In the genomic region with DNA sequence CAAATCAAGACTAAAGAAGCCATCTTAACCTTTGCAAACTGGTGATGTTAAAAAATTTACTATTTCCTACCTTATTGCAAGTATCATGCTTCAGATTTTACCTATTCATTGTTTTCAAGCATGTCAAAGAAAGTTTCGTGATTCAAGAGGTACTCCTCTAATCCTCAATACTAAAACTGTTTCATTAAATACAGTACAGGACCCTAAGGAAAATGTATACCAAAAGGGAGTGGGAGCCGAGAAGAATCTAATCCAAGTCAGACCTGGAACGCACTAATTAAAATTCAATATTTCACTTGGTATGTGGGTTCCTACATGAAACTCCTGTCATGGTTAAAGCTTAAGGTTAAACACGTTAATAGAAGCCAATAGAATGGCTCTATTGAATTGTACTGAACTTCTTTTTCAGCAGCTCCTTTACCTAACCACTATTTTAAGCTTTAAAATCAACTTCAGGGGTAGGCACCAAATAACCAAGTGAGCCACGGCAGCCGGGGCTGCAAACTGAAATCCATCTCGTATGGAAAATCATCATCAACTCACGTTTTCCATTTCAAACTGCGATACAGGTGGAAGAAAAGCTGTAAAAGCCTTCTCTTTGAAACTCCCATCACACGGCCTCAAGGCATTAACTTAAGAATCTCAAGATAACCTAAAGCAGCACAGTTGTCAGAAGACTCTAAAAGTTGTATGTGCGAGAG, we compare ENCODE assay signal across 8 cellular contexts.
DNase-seq lines count a peak whose midpoint lies in the region; ATAC-seq, FAIRE-seq and TF ChIP-seq lines count a peak whose summit lies in the region.

No MANE protein-coding gene starts in this region.

- H3K27me3 ChIP-seq in A673 (replicated peaks; ENCODE audit: insufficient read depth, low read depth, low read length, poor library complexity), result no peaks in the 10 kb centered on the region
- H3K27me3 ChIP-seq in HCT116 (ENCODE audit: insufficient read depth, low read length), result no peaks in the 10 kb centered on the region
- H3K27me3 ChIP-seq in endothelial cell of umbilical vein (ENCODE audit: control insufficient read depth in 2 of 2, insufficient read depth in 2 of 2, low read length in 2 of 2), result no peaks in the 10 kb centered on the region
- no peaks in the 10 kb centered on the region for H3K27me3 ChIP-seq in neuronal stem cell (ENCODE audit: control insufficient read depth in 3 of 3, insufficient read depth in 3 of 3, low read depth in 1 of 3, low read length in 3 of 3)

- TF ChIP-seq POLR2A in HCT116 (IDR thresholded peaks at IDR 0.05; ENCODE audit: borderline replicate concordance, extremely low read depth, insufficient read depth, insufficient read length), result no peak
- TF ChIP-seq POLR2A in endothelial cell of umbilical vein (IDR thresholded peaks at IDR 0.05; ENCODE audit: low read depth, low read length), result no peak

- H3K27ac ChIP-seq in A673 (ENCODE audit: low read depth, low read length, poor library complexity, severe bottlenecking) (peak overlapping the region; percentile 95), HCT116 (ENCODE audit: low read depth, low read length) (peak overlapping the region; percentile 84; the same call in 1 of the 2 replicates), VCaP (peak overlapping the region; percentile 79; the same call in 1 of the 2 replicates), endothelial cell of umbilical vein (ENCODE audit: insufficient read depth, low read depth, low read length) (peak overlapping the region; percentile 85), neuronal stem cell (replicated peaks; ENCODE audit: low read length) (no peak overlapping the region)

- no peak overlapping the region for H3K4ac ChIP-seq in neuronal stem cell (ENCODE audit: low read length)

- RAD21 ChIA-PET in HCT116 (lab: Charles Lee; ENCODE audit: low non-redundant PET in 1 of 2, low total read pairs in 2 of 2, uncharacterized antibody in 2 of 2, unreplicated experiment in 2 of 2), result no interaction called here

- peak overlapping the region; percentile 60 for H3K4me3 ChIP-seq in A673 (ENCODE audit: low read depth, low read length, poor library complexity, severe bottlenecking)
- H3K4me3 ChIP-seq in HCT116 (replicated peaks in 1 of 2; ENCODE audit: low read depth in 1 of 2, low read length in 2 of 2), result peak overlapping the region; percentile 63 to 67
- peak overlapping the region; percentile 71 to 93 (median 92) for H3K4me3 ChIP-seq in endothelial cell of umbilical vein (replicated peaks in 1 of 3; ENCODE audit: insufficient read depth in 1 of 3, low read depth in 1 of 3, low read length in 3 of 3)
- H3K4me3 ChIP-seq in neuronal stem cell (ENCODE audit: low read length in 2 of 2), result peak overlapping the region; percentile 86 to 87

- H3K4me1 ChIP-seq in A673 (ENCODE audit: insufficient read depth, low read length, poor library complexity, severe bottlenecking) (peaks cover 13% of the 10 kb centered on the region), HCT116 (ENCODE audit: control insufficient read depth in 1 of 2, insufficient read depth in 2 of 2, low read length in 2 of 2) (peaks cover 8 to 21% of the 10 kb centered on the region in 2 experiments), endothelial cell of umbilical vein (ENCODE audit: control insufficient read depth, extremely low read depth, insufficient read depth, low read length) (peaks cover 15% of the 10 kb centered on the region), neuronal stem cell (ENCODE audit: control insufficient read depth in 2 of 2, insufficient read depth in 1 of 2, low read depth in 1 of 2, low read length in 2 of 2) (peaks cover 8 to 10% of the 10 kb centered on the region in 2 donors)

- POLR2A ChIA-PET in A673 (lab: Charles Lee; ENCODE audit: low non-redundant PET), result no interaction called here
- POLR2A ChIA-PET in HCT116 (lab: Charles Lee), result no interaction called here
- POLR2A ChIA-PET in endothelial cell of umbilical vein (lab: Charles Lee), result no interaction called here

- H3K9ac ChIP-seq in HCT116 (ENCODE audit: low read length) (peak overlapping the region; percentile 82), endothelial cell of umbilical vein (replicated peaks; ENCODE audit: extremely low read depth, insufficient read depth, low read length) (peak overlapping the region; percentile 97), neuronal stem cell (ENCODE audit: low read depth, low read length, poor library complexity) (no peak overlapping the region)

- H2AFZ ChIP-seq in HCT116 (ENCODE audit: low read depth, low read length, poor library complexity, severe bottlenecking) (no peak overlapping the region), endothelial cell of umbilical vein (ENCODE audit: low read depth, low read length) (peak overlapping the region; percentile 90), neuronal stem cell (ENCODE audit: low read length) (peak overlapping the region; percentile 92)

- H3K36me3 ChIP-seq in A673 (ENCODE audit: insufficient read depth, low read length, poor library complexity, severe bottlenecking) (no peaks in the 10 kb centered on the region), HCT116 (ENCODE audit: control insufficient read depth in 1 of 2, insufficient read depth in 2 of 2, low read length in 2 of 2) (no peaks in the 10 kb centered on the region), endothelial cell of umbilical vein (ENCODE audit: control insufficient read depth in 2 of 2, extremely low read depth in 1 of 2, insufficient read depth in 2 of 2, low read length in 2 of 2) (no peaks in the 10 kb centered on the region), neuronal stem cell (replicated peaks in 1 of 2; ENCODE audit: control insufficient read depth in 2 of 2, insufficient read depth in 2 of 2, low read length in 2 of 2) (no peaks in the 10 kb centered on the region)

- no peaks in the 10 kb centered on the region for H4K20me1 ChIP-seq in HCT116 (ENCODE audit: insufficient read depth)
- H4K20me1 ChIP-seq in endothelial cell of umbilical vein (replicated peaks; ENCODE audit: control insufficient read depth, extremely low read depth, insufficient read depth, low read length), result no peaks in the 10 kb centered on the region

- H3K18ac ChIP-seq in neuronal stem cell (ENCODE audit: low read length), result no peak overlapping the region

- H3K79me1 ChIP-seq in neuronal stem cell (ENCODE audit: low read depth, low read length), result no peaks in the 10 kb centered on the region

- no peak overlapping the region for H3K14ac ChIP-seq in neuronal stem cell (ENCODE audit: low read length)

- no peak overlapping the region for H4K8ac ChIP-seq in neuronal stem cell (ENCODE audit: low read depth, low read length)

- no peak overlapping the region for H2BK120ac ChIP-seq in neuronal stem cell (ENCODE audit: low read depth, low read length)

- WGBS in neuronal stem cell (ENCODE audit: extremely low coverage in 2 of 2, insufficient read length in 2 of 2, insufficient replicate concordance in 1 of 2), 2 donors, result no CpG with 5 or more reads among the region's 11 CpGs

- no peak overlapping the region for H2AK5ac ChIP-seq in neuronal stem cell (ENCODE audit: low read depth, low read length)

- H2BK15ac ChIP-seq in neuronal stem cell (ENCODE audit: low read length), result no peak overlapping the region

- H3K9me3 ChIP-seq in A673 (ENCODE audit: low read depth, low read length, poor library complexity, severe bottlenecking) (no peaks in the 10 kb centered on the region), HCT116 (ENCODE audit: control insufficient read depth in 1 of 2, insufficient read depth in 1 of 2, low read depth in 1 of 2, low read length in 2 of 2) (no peaks in the 10 kb centered on the region), endothelial cell of umbilical vein (replicated peaks; ENCODE audit: control insufficient read depth, insufficient read depth, low read length) (no peaks in the 10 kb centered on the region), neuronal stem cell (replicated peaks in 1 of 2; ENCODE audit: control insufficient read depth in 2 of 2, insufficient read depth in 1 of 2, low read depth in 1 of 2, low read length in 2 of 2) (peaks cover 0 to 10% of the 10 kb centered on the region in 2 donors)

- DNase-seq in A673 (ENCODE audit: low spot score) (no peak), HCT116 (ENCODE audit: low read depth, low spot score) (no peak), endothelial cell of umbilical vein (ENCODE audit: low read depth, low spot score) (peak; percentile 57), neuronal stem cell (ENCODE audit: low spot score) (no peak), D341Med (ENCODE audit: low spot score) (no peak)

- H2BK12ac ChIP-seq in neuronal stem cell (ENCODE audit: low read length), result no peak overlapping the region

- H3K79me2 ChIP-seq in HCT116 (ENCODE audit: insufficient read depth, low read length), result peaks cover 34% of the 10 kb centered on the region
- peaks cover 8% of the 10 kb centered on the region for H3K79me2 ChIP-seq in endothelial cell of umbilical vein (ENCODE audit: control insufficient read depth, insufficient read depth, low read length)

- H4K91ac ChIP-seq in neuronal stem cell (ENCODE audit: low read depth, low read length, poor library complexity), result no peak overlapping the region

- peak overlapping the region; percentile 90 for H3K4me2 ChIP-seq in HCT116 (ENCODE audit: low read length)
- H3K4me2 ChIP-seq in endothelial cell of umbilical vein (ENCODE audit: insufficient read depth, low read length), result peak overlapping the region; percentile 100
- H3K4me2 ChIP-seq in neuronal stem cell (ENCODE audit: insufficient read depth, low read length, poor library complexity, severe bottlenecking), result peak overlapping the region; percentile 90

- no peak for FAIRE-seq in endothelial cell of umbilical vein (lab: Jason Lieb, UNC)

- CTCF ChIA-PET in A673 (lab: Charles Lee), result no interaction called here
- CTCF ChIA-PET in HCT116 (lab: Charles Lee), result no interaction called here
- CTCF ChIA-PET in endothelial cell of umbilical vein (lab: Charles Lee), result interaction anchor here (1.0 to 2.4 kb wide), 3 partner anchors 8 to 1420 kb away, joined by 4 to 5 read pairs (median 5); no protein-coding TSS in a partner anchor

- no peak overlapping the region for H3K23ac ChIP-seq in neuronal stem cell (ENCODE audit: low read depth, low read length, poor library complexity)

- no peak for ATAC-seq in HCT116
- no peak for ATAC-seq in HG02623 (IDR thresholded peaks at IDR 0.05; ENCODE audit: unreplicated experiment)
- no peak for ATAC-seq in HG03520 (IDR thresholded peaks at IDR 0.05; ENCODE audit: unreplicated experiment)

- no peak overlapping the region for H2BK5ac ChIP-seq in neuronal stem cell (ENCODE audit: low read length)

- no peaks in the 10 kb centered on the region for H3K9me1 ChIP-seq in endothelial cell of umbilical vein (replicated peaks; ENCODE audit: control insufficient read depth, extremely low read depth, insufficient read depth, low read length)

- no peak for TF ChIP-seq RAD21 in HCT116 (IDR thresholded peaks at IDR 0.05; ENCODE audit: low read depth)

- dilution Hi-C loops in endothelial cell of umbilical vein (cut with MboI; ENCODE audit: extremely low pct_ligation_motif_present, low sequenced_read_pairs), result no loop called here

- TF ChIP-seq CTCF in A673 (conservative IDR thresholded peaks at IDR 0.05; ENCODE audit: low read depth, low read length), result no peak
- no peak for TF ChIP-seq CTCF in HCT116 (IDR thresholded peaks at IDR 0.05 in 2 of 3, conservative IDR thresholded peaks at IDR 0.05 in 1 of 3; ENCODE audit: borderline replicate concordance in 1 of 3, insufficient read depth in 1 of 3, low read depth in 2 of 3, low read length in 2 of 3)
- no peak for TF ChIP-seq CTCF in VCaP (conservative IDR thresholded peaks at IDR 0.05)
- TF ChIP-seq CTCF in endothelial cell of umbilical vein (IDR thresholded peaks at IDR 0.05; ENCODE audit: extremely low read depth in 1 of 2, insufficient read depth in 1 of 2, low read depth in 1 of 2, low read length in 2 of 2), result no peak

- BruUV-seq in A673 (replicated peaks; lab: Mats Ljungman, UMichigan) (TSS peak; percentile 61), HCT116 (replicated peaks; lab: Mats Ljungman, UMichigan) (TSS peak; percentile 48), endothelial cell of umbilical vein (replicated peaks; lab: Mats Ljungman, UMichigan) (TSS peak; percentile 38)

- intact Hi-C loops in A673 (cut with micrococcal nuclease; ENCODE audit: unreplicated experiment), result loop anchor here (5.0 kb wide), 1 partner anchor 186 kb away; no protein-coding TSS in a partner anchor
- intact Hi-C loops in HCT116 (cut with micrococcal nuclease), result no loop called here
- intact Hi-C loops in endothelial cell of umbilical vein (cut with micrococcal nuclease), result loop anchor here (5.0 kb wide), 3 partner anchors 266 to 1421 kb away; no protein-coding TSS in a partner anchor

- H3K9me2 ChIP-seq in HCT116 (ENCODE audit: insufficient read depth), result no peaks in the 10 kb centered on the region
